Comparison of ENCODE assay signal across 8 cellular contexts in genomic region chr1:183807549-183808168, GRCh38. TPM values are rescaled to one million over a fixed set of nuclear protein-coding genes. Genes with fewer than 3 reads are reported as not detected.
DNase-seq lines count a peak whose midpoint lies in the region; ATAC-seq and TF ChIP-seq lines count a peak whose summit lies in the region.

No MANE protein-coding gene starts in this region.

- POLR2A ChIA-PET in IMR-90 (lab: Charles Lee; ENCODE audit: unreplicated experiment) = no interaction called here

- peak overlapping the region; percentile 16; the same call in 1 of the 2 replicates for H2BK20ac ChIP-seq in IMR-90 (ENCODE audit: low read depth, low read length)

- H2BK120ac ChIP-seq in IMR-90 (ENCODE audit: low read depth, low read length) = 0 out of 2 replicates have a peak overlapping the region, but pooled peaks have one; percentile 32

- H3K4me1 Mint-ChIP-seq in type B pancreatic cell (ENCODE audit: unreplicated experiment) = peaks cover 59% of the 10 kb centered on the region

- H3K18ac ChIP-seq in IMR-90 (ENCODE audit: low read depth, low read length) = no peak overlapping the region

- intact Hi-C loops in IMR-90 (cut with micrococcal nuclease) = loop anchor here (5.0 kb wide), 1 partner anchor 150 kb away; no protein-coding TSS in a partner anchor

- peak overlapping the region; percentile 44; the same call in 1 of the 2 replicates for H2AK5ac ChIP-seq in IMR-90 (ENCODE audit: low read depth, low read length)

- peak; percentile 84 for DNase-seq in EH (ENCODE audit: low read depth)
- peak; percentile 87 for DNase-seq in IMR-90
- DNase-seq in type B pancreatic cell (ENCODE audit: extremely low spot score, unreplicated experiment) = no peak
- DNase-seq in DMS53 (lab: John Stamatoyannopoulos, UW) = no peak
- DNase-seq in activated naive CD4-positive, alpha-beta T cell treated with anti-CD3 and anti-CD28 coated beads, Interleukin-2, amount 50 U/mL, for 16 hours = no peak
- DNase-seq in activated effector memory CD4-positive, alpha-beta T cell treated with anti-CD3 and anti-CD28 coated beads, Interleukin-2, amount 50 U/mL, for 16 hours = no peak

- H2BK15ac ChIP-seq in IMR-90 (ENCODE audit: low read depth, low read length) = no peak overlapping the region; the same call in 1 of the 3 replicates

- H4K20me1 ChIP-seq in IMR-90 (ENCODE audit: insufficient read depth, low read length) = peaks cover 13% of the 10 kb centered on the region; the same call in 1 of the 2 replicates

- CTCF ChIA-PET in IMR-90 (lab: Yijun Ruan, JAX) = interaction anchor here (1.1 kb wide), 1 partner anchor 108 kb away, joined by 3 read pairs; no protein-coding TSS in a partner anchor

- in situ Hi-C loops in IMR-90 (cut with MboI; ENCODE audit: low sequenced_read_pairs) = no loop called here

- no peaks in the 10 kb centered on the region for H3K9me3 Mint-ChIP-seq in type B pancreatic cell

- H3K27me3 ChIP-seq in IMR-90 (ENCODE audit: control insufficient read depth, insufficient read depth, low read length) (no peaks in the 10 kb centered on the region), gastroesophageal sphincter (no peaks in the 10 kb centered on the region)

- ATAC-seq in GM21515 (IDR thresholded peaks at IDR 0.05; ENCODE audit: unreplicated experiment) (peak; percentile 52), IMR-90 (ENCODE audit: low read depth) (peak; percentile 28; the same call in 1 of the 2 replicates), gastroesophageal sphincter (no peak)

- dilution Hi-C loops in IMR-90 (cut with HindIII; ENCODE audit: low sequenced_read_pairs, unreplicated experiment) = no loop called here

- no peaks in the 10 kb centered on the region for H3K27me3 Mint-ChIP-seq in type B pancreatic cell

- no peak overlapping the region for H3K27ac Mint-ChIP-seq in type B pancreatic cell

- H2AFZ ChIP-seq in IMR-90 (replicated peaks; ENCODE audit: low read length, poor library complexity) = no peak overlapping the region

- TF ChIP-seq CTCF in IMR-90 (conservative IDR thresholded peaks at IDR 0.05; ENCODE audit: low read depth, low read length) = no peak
- TF ChIP-seq CTCF in gastroesophageal sphincter (IDR thresholded peaks at IDR 0.05) = no peak
- TF ChIP-seq CTCF in type B pancreatic cell (conservative IDR thresholded peaks at IDR 0.05) = no peak

- BruUV-seq in IMR-90 (replicated peaks; lab: Mats Ljungman, UMichigan) = no TSS peak

- peak overlapping the region; percentile 95 for H3K4me3 Mint-ChIP-seq in type B pancreatic cell

- H3K36me3 Mint-ChIP-seq in type B pancreatic cell = peaks cover 28% of the 10 kb centered on the region

- H3K4me1 ChIP-seq in IMR-90 (ENCODE audit: control insufficient read depth, insufficient read depth, low read length) = peaks cover 10% of the 10 kb centered on the region
- peaks cover 15 to 72% (median 21%) of the 10 kb centered on the region in 3 donors for H3K4me1 ChIP-seq in gastroesophageal sphincter

- peak overlapping the region; percentile 54 for H3K23ac ChIP-seq in IMR-90 (ENCODE audit: low read depth, low read length)

- peaks cover 3 to 43% of the 10 kb centered on the region in 2 experiments; a peak in 2 of 4 replicates for H3K79me1 ChIP-seq in IMR-90 (ENCODE audit: low read depth in 1 of 2, low read length in 2 of 2)

- no peak overlapping the region for H2AK9ac ChIP-seq in IMR-90 (replicated peaks; ENCODE audit: low read depth, low read length, poor library complexity)

- H3K27ac ChIP-seq in IMR-90 (ENCODE audit: insufficient read depth, low read length) (no peak overlapping the region), gastroesophageal sphincter (peak overlapping the region in 3 of 4 donors; percentile 46 to 92 (median 86))

- 83% methylated on average over 1 of the region's 2 CpGs; no CpG with 5 or more reads in 1 of the 2 experiments for WGBS in IMR-90 (ENCODE audit: extremely low coverage in 2 of 2, insufficient read length in 1 of 2), 2 experiments
- 62 to 78% methylated on average over 1 to 2 of the region's 2 CpGs for WGBS in gastroesophageal sphincter (ENCODE audit: low coverage in 1 of 2), 2 donors

- H3K14ac ChIP-seq in IMR-90 (replicated peaks; ENCODE audit: low read depth, low read length) = peak overlapping the region; percentile 37; the same call in 1 of the 2 replicates

- H3K9me1 ChIP-seq in IMR-90 (ENCODE audit: insufficient read depth, low read length) = peaks cover 9% of the 10 kb centered on the region

- H3K36me3 ChIP-seq in IMR-90 (ENCODE audit: control insufficient read depth, insufficient read depth, low read length) (no peaks in the 10 kb centered on the region), gastroesophageal sphincter (no peaks in the 10 kb centered on the region)

- H3K4me3 ChIP-seq in IMR-90 (ENCODE audit: insufficient read depth, low read depth, low read length) = no peak overlapping the region
- H3K4me3 ChIP-seq in gastroesophageal sphincter = peak overlapping the region; percentile 51 to 73

- no peaks in the 10 kb centered on the region for H3K9me3 ChIP-seq in IMR-90 (ENCODE audit: control insufficient read depth, insufficient read depth, low read length)
- no peaks in the 10 kb centered on the region for H3K9me3 ChIP-seq in gastroesophageal sphincter

- H4K8ac ChIP-seq in IMR-90 (ENCODE audit: low read depth in 2 of 2, low read length in 2 of 2) = no peak overlapping the region

- no peak for TF ChIP-seq EP300 in gastroesophageal sphincter (IDR thresholded peaks at IDR 0.05)

- H3K56ac ChIP-seq in IMR-90 (ENCODE audit: extremely low read depth, insufficient read depth, low read length) = no peak overlapping the region

- H4K5ac ChIP-seq in IMR-90 (ENCODE audit: low read depth, low read length) = no peak overlapping the region

- TF ChIP-seq POLR2A in IMR-90 (IDR thresholded peaks at IDR 0.05; ENCODE audit: low read depth, low read length) (no peak), gastroesophageal sphincter (IDR thresholded peaks at IDR 0.05) (no peak)

- no peak overlapping the region for H4K91ac ChIP-seq in IMR-90 (ENCODE audit: insufficient read depth, low read depth, low read length)

- peak overlapping the region; percentile 24; the same call in 1 of the 2 replicates for H3K4me2 ChIP-seq in IMR-90 (ENCODE audit: low read depth, low read length)

- no peak for TF ChIP-seq RAD21 in IMR-90 (IDR thresholded peaks at IDR 0.05; ENCODE audit: low read length)

- peak overlapping the region; percentile 50 for H3K4ac ChIP-seq in IMR-90 (ENCODE audit: low read depth, low read length)

- H2BK5ac ChIP-seq in IMR-90 (ENCODE audit: low read depth, low read length, poor library complexity, severe bottlenecking) = no peak overlapping the region

- no peak overlapping the region for H3K9ac ChIP-seq in IMR-90 (ENCODE audit: low read depth, low read length)

TF ChIP-seq in IMR-90, 13 proteins besides CTCF, POLR2A, EP300 and RAD21:
- TF ChIP-seq, protein P1, sequence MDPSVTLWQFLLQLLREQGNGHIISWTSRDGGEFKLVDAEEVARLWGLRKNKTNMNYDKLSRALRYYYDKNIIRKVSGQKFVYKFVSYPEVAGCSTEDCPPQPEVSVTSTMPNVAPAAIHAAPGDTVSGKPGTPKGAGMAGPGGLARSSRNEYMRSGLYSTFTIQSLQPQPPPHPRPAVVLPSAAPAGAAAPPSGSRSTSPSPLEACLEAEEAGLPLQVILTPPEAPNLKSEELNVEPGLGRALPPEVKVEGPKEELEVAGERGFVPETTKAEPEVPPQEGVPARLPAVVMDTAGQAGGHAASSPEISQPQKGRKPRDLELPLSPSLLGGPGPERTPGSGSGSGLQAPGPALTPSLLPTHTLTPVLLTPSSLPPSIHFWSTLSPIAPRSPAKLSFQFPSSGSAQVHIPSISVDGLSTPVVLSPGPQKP (IDR thresholded peaks at IDR 0.05; ENCODE audit: borderline replicate concordance, low read depth, low read length) = no peak
- TF ChIP-seq BHLHE40 (IDR thresholded peaks at IDR 0.05; ENCODE audit: low read depth, low read length) (no peak), MAFK (IDR thresholded peaks at IDR 0.05; ENCODE audit: low read depth, low read length) (peak; percentile 52; the same call in 1 of the 2 replicates), CEBPB (IDR thresholded peaks at IDR 0.05; ENCODE audit: low read depth, low read length) (no peak), MAZ (IDR thresholded peaks at IDR 0.05; ENCODE audit: borderline replicate concordance, low read depth, low read length) (no peak), RCOR1 (IDR thresholded peaks at IDR 0.05; ENCODE audit: insufficient replicate concordance, low read length) (no peak)
- TF ChIP-seq, protein P2, sequence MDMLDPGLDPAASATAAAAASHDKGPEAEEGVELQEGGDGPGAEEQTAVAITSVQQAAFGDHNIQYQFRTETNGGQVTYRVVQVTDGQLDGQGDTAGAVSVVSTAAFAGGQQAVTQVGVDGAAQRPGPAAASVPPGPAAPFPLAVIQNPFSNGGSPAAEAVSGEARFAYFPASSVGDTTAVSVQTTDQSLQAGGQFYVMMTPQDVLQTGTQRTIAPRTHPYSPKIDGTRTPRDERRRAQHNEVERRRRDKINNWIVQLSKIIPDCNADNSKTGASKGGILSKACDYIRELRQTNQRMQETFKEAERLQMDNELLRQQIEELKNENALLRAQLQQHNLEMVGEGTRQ (IDR thresholded peaks at IDR 0.05; ENCODE audit: low read depth, low read length) = no peak

RNA-seq across cellular contexts. Expression of gene RGL1, which starts 2.7 kb away (rescaled TPM):
- total RNA-seq in IMR-90 (2012; rRNA removed) (7.5 TPM in 2 replicates), gastroesophageal sphincter (10 to 100 TPM; 31.3 to 57.8 (median 38.9) TPM), type B pancreatic cell (ENCODE audit: low replicate concordance) (9.5 and 17.0 TPM in 2 replicates)
- polyA plus RNA-seq in IMR-90 (2012; rRNA removed) = 4.4 and 4.7 TPM in 2 replicates
- polyA plus RNA-seq in IMR-90 (2012; cell fraction: cytosol; rRNA removed) = 2.0 and 2.2 TPM in 2 replicates
- 3.2 and 9.6 TPM in 2 replicates for polyA plus RNA-seq in IMR-90 (2012; cell fraction: nucleus; rRNA removed; ENCODE audit: low replicate concordance)

Comparison
In these comparisons a context has a peak if more than half of its experiments do, and no peak if none do; other contexts are left out.
1. DNase-seq: peak in EH (single experiment) and IMR-90 (single experiment); none in type B pancreatic cell (single experiment), DMS53 (single experiment), activated naive CD4-positive, alpha-beta T cell treated with anti-CD3 and anti-CD28 coated beads, Interleukin-2, amount 50 U/mL, for 16 hours (single experiment) and activated effector memory CD4-positive, alpha-beta T cell treated with anti-CD3 and anti-CD28 coated beads, Interleukin-2, amount 50 U/mL, for 16 hours (single experiment).